17 cellular contexts compared by ENCODE assay signal in the genomic region with DNA sequence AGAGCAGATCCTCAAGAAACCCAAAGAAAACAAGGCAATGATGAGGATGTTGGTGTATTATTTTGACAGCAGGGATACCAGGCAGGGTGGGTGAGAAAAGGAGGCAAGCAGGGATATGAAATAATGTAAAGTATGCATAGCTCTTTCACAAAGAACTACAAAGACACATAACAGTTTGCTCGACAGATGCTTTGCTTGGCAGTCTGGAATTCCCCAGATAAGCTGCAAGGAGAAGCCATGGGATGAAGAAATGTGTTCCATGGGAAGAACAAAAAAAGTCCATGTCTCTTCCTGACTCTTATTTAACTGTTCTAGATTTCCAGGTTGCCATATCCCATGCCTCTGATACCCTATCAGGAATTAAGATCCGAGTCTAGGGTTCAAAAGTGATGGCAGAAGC.
A peak's percentile ranks its signal among the peaks of the same experiment; 100 is the strongest.
DNase-seq lines count a peak whose midpoint lies in the region; ATAC-seq and TF ChIP-seq lines count a peak whose summit lies in the region.
"Had no signal": no experiment of that assay in that cellular context is flagged by ENCODE, and none has a peak within 500 bp of the region (broad histone marks: within the 10 kb centered on the region; RNA-seq: fewer than 3 reads in every experiment).

No MANE protein-coding gene starts in this region.

- H3K4me1 Mint-ChIP-seq in HFFc6 (ENCODE audit: low read depth): peaks cover 16% of the 10 kb centered on the region

- H3K4me1 ChIP-seq in uterus: no peaks in the 10 kb centered on the region

- no peaks in the 10 kb centered on the region for H3K9me3 Mint-ChIP-seq in HFFc6

- no peaks in the 10 kb centered on the region for H3K36me3 Mint-ChIP-seq in HFFc6 (ENCODE audit: low read depth)

- no peak for TF ChIP-seq POLR2A in uterus (IDR thresholded peaks at IDR 0.05)

- no peaks in the 10 kb centered on the region for H3K27me3 Mint-ChIP-seq in HFFc6 (ENCODE audit: insufficient read depth)

- no peaks in the 10 kb centered on the region for H3K27me3 ChIP-seq in uterus
- H3K27me3 ChIP-seq: BE2C had no signal

- ATAC-seq in GM19463 (IDR thresholded peaks at IDR 0.05; ENCODE audit: unreplicated experiment) (peak; percentile 5), GM19395 (IDR thresholded peaks at IDR 0.05; ENCODE audit: unreplicated experiment) (no peak)

- no peak overlapping the region for H3K27ac ChIP-seq in uterus
- H3K27ac ChIP-seq: KMS-11 had no signal

- no peaks in the 10 kb centered on the region for H3K36me3 ChIP-seq in uterus
- H3K36me3 ChIP-seq: BE2C had no signal

- no peak overlapping the region for H3K27ac Mint-ChIP-seq in HFFc6

- H3K4me3 Mint-ChIP-seq in HFFc6: no peak overlapping the region

- TF ChIP-seq CTCF in choroid plexus epithelial cell (conservative IDR thresholded peaks at IDR 0.05; ENCODE audit: low read depth, low read length) (no peak), HFFc6 (IDR thresholded peaks at IDR 0.05) (no peak), uterus (IDR thresholded peaks at IDR 0.05) (no peak)

- no peaks in the 10 kb centered on the region for H3K9me3 ChIP-seq in uterus
- H3K9me3 ChIP-seq: BE2C had no signal

- intact Hi-C loops in uterus (cut with DNase I; ENCODE audit: low total_unique reads): no loop called here

- DNase-seq in Ammon's horn (ENCODE audit: low spot score) (peak; percentile 8), NCI-H82 (lab: John Stamatoyannopoulos, UW) (peak; percentile 49), choroid plexus epithelial cell (ENCODE audit: low read depth) (peak; percentile 44), HFFc6 (no peak), T1000 (lab: John Stamatoyannopoulos, UW) (no peak), uterus (no peak)
- DNase-seq: BE2C, DMS79 treated with DMSO at 0.1 percent for 48 hours, NCI-H1092 treated with DMSO at 0.1 percent for 48 hours, NCI-H1436 treated with DMSO at 0.1 percent for 48 hours, NCI-H1930, NCI-H345, NCI-H774, SHP77 had no signal

- H3K4me3 ChIP-seq in choroid plexus epithelial cell (ENCODE audit: low read depth, low read length) (no peak overlapping the region), uterus (no peak overlapping the region)

Comparison
In these comparisons a context has a peak if more than half of its experiments do, and no peak if none do; other contexts are left out.
1. DNase-seq: peak in Ammon's horn (single experiment), NCI-H82 (single experiment) and choroid plexus epithelial cell (single experiment); none in HFFc6 (single experiment), T1000 (single experiment) and uterus (0 of 2).